ENCODE assay signal across 12 cellular contexts in genomic region chr1:53725238-53725689, GRCh38. TPM values are rescaled to one million over a fixed set of nuclear protein-coding genes. Genes with fewer than 3 reads are reported as not detected.
A peak's percentile ranks its signal among the peaks of the same experiment; 100 is the strongest.
DNase-seq lines count a peak whose midpoint lies in the region; TF ChIP-seq lines count a peak whose summit lies in the region.
"Had no signal": no experiment of that assay in that cellular context is flagged by ENCODE, and none has a peak within 500 bp of the region (broad histone marks: within the 10 kb centered on the region; RNA-seq: fewer than 3 reads in every experiment).

No MANE protein-coding gene starts in this region.

- TF ChIP-seq CTCF in fibroblast of the aortic adventitia (IDR thresholded peaks at IDR 0.05; ENCODE audit: insufficient read depth, low read length), result peak; percentile 34

- no peak overlapping the region for H3K4me3 ChIP-seq in fibroblast of the aortic adventitia (ENCODE audit: low read depth, low read length)

- DNase-seq in AG08395 (ENCODE audit: low spot score) (peak; percentile 64), ELR (ENCODE audit: low read depth) (peak; percentile 49), SK-N-DZ (ENCODE audit: low spot score) (peak; percentile 18), fibroblast of the aortic adventitia (ENCODE audit: low read depth) (peak; percentile 61), COR-L47 (lab: John Stamatoyannopoulos, UW) (no peak), SHP77 treated with DMSO at 0.1 percent for 48 hours (lab: John Stamatoyannopoulos, UW) (no peak), NCI-H2029 (lab: John Stamatoyannopoulos, UW) (no peak)
- DNase-seq in stimulated activated CD4-positive, alpha-beta T cell treated with anti-CD3 and anti-CD28 coated beads, Interleukin-4, amount 100 ng/mL, for 24 hours, result no peak
- DNase-seq: DMS53; Karpas-422; stimulated activated CD8-positive, alpha-beta memory T cell treated with anti-CD3 and anti-CD28 coated beads, Interleukin-4, amount 100 ng/mL, for 48 hours had no signal

RNA-seq across cellular contexts. Expression of gene GLIS1, which starts 13.7 kb away (rescaled TPM):
- polyA plus RNA-seq in SK-N-DZ (2014; cell fraction: cytosol; rRNA removed), result not detected in 2 replicates
- polyA plus RNA-seq in SK-N-DZ (2014; cell fraction: nucleus; rRNA removed), result 0.05 TPM in 1 of 2 replicates, not detected in the other
- total RNA-seq in fibroblast of the aortic adventitia (ENCODE audit: low replicate concordance), result 1.6 TPM in 1 of 2 replicates, not detected in the other
- total RNA-seq: skeletal muscle tissue had no signal

Comparison
In these comparisons a context has a peak if more than half of its experiments do, and no peak if none do; other contexts are left out.
1. DNase-seq: peak in AG08395 (single experiment), ELR (single experiment), SK-N-DZ (single experiment) and fibroblast of the aortic adventitia (single experiment); none in COR-L47 (single experiment), SHP77 treated with DMSO at 0.1 percent for 48 hours (single experiment), stimulated activated CD4-positive, alpha-beta T cell treated with anti-CD3 and anti-CD28 coated beads, Interleukin-4, amount 100 ng/mL, for 24 hours (single experiment) and NCI-H2029 (single experiment).